In the genomic region with DNA sequence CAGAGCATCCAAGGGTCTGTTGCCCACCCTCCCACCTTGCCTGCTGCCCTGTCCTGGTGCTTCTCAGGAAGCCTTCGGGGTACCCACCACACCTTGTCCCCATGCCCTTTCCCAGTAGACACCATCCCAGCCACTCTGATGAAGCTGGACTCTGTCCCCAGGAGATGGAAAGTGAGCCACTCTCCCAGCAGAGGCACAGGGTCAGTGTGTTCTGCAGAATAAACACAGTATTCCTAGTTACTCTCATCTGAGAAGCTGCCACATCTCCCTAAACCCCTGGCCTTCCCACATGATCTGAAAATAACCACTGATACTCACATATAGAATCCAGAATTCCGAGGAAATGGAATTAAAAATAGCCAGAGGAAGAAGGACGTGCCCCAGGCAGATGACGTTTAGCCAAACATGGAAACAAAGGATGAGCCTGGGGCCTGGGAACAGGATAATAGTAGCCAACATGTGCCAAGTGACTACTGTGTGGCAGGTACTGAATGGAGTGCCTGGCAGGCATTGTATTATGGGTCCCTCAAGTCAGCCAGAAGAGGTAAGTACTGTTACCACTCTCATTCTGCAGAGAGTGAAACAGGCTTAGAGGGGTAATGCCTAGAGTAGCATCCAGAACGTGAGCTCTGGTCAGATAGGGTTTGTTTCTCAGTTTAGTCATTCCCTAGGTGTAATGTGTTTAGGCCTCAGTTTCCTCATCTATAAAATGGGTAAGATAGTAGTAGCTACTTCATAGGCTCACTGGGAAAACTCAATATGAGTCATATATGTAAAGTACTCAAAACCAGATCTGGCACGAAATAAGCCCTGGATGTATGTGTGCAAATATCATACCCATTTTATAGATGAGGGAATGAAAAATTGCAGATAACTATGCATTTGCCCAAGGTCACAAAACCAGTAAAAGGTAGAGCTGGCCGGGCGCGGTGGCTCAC, we compare ENCODE assay signal across 1 cellular context.
TF ChIP-seq lines count a peak whose summit lies in the region.

No MANE protein-coding gene starts in this region.

TF ChIP-seq in GM23338, 12 proteins besides CTCF, POLR2A, EP300 and RAD21 (continued from another document):
- TF ChIP-seq, protein P1, sequence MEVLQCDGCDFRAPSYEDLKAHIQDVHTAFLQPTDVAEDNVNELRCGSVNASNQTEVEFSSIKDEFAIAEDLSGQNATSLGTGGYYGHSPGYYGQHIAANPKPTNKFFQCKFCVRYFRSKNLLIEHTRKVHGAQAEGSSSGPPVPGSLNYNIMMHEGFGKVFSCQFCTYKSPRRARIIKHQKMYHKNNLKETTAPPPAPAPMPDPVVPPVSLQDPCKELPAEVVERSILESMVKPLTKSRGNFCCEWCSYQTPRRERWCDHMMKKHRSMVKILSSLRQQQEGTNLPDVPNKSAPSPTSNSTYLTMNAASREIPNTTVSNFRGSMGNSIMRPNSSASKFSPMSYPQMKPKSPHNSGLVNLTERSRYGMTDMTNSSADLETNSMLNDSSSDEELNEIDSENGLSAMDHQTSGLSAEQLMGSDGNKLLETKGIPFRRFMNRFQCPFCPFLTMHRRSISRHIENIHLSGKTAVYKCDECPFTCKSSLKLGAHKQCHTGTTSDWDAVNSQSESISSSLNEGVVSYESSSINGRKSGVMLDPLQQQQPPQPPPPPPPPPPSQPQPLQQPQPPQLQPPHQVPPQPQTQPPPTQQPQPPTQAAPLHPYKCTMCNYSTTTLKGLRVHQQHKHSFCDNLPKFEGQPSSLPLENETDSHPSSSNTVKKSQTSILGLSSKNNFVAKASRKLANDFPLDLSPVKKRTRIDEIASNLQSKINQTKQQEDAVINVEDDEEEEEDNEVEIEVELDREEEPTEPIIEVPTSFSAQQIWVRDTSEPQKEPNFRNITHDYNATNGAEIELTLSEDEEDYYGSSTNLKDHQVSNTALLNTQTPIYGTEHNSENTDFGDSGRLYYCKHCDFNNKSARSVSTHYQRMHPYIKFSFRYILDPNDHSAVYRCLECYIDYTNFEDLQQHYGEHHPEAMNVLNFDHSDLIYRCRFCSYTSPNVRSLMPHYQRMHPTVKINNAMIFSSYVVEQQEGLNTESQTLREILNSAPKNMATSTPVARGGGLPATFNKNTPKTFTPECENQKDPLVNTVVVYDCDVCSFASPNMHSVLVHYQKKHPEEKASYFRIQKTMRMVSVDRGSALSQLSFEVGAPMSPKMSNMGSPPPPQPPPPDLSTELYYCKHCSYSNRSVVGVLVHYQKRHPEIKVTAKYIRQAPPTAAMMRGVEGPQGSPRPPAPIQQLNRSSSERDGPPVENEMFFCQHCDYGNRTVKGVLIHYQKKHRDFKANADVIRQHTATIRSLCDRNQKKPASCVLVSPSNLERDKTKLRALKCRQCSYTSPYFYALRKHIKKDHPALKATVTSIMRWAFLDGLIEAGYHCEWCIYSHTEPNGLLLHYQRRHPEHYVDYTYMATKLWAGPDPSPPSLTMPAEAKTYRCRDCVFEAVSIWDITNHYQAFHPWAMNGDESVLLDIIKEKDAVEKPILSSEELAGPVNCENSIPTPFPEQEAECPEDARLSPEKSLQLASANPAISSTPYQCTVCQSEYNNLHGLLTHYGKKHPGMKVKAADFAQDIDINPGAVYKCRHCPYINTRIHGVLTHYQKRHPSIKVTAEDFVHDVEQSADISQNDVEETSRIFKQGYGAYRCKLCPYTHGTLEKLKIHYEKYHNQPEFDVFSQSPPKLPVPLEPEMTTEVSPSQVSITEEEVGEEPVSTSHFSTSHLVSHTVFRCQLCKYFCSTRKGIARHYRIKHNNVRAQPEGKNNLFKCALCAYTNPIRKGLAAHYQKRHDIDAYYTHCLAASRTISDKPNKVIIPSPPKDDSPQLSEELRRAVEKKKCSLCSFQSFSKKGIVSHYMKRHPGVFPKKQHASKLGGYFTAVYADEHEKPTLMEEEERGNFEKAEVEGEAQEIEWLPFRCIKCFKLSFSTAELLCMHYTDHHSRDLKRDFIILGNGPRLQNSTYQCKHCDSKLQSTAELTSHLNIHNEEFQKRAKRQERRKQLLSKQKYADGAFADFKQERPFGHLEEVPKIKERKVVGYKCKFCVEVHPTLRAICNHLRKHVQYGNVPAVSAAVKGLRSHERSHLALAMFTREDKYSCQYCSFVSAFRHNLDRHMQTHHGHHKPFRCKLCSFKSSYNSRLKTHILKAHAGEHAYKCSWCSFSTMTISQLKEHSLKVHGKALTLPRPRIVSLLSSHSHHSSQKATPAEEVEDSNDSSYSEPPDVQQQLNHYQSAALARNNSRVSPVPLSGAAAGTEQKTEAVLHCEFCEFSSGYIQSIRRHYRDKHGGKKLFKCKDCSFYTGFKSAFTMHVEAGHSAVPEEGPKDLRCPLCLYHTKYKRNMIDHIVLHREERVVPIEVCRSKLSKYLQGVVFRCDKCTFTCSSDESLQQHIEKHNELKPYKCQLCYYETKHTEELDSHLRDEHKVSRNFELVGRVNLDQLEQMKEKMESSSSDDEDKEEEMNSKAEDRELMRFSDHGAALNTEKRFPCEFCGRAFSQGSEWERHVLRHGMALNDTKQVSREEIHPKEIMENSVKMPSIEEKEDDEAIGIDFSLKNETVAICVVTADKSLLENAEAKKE (CRISPR knock-in tag; IDR thresholded peaks at IDR 0.05), result no peak
- TF ChIP-seq STAT1 (IDR thresholded peaks at IDR 0.05; ENCODE audit: unreplicated experiment) (no peak), ZNF331 (CRISPR knock-in tag; IDR thresholded peaks at IDR 0.05; ENCODE audit: low read depth) (no peak)
- TF ChIP-seq, protein P2, sequence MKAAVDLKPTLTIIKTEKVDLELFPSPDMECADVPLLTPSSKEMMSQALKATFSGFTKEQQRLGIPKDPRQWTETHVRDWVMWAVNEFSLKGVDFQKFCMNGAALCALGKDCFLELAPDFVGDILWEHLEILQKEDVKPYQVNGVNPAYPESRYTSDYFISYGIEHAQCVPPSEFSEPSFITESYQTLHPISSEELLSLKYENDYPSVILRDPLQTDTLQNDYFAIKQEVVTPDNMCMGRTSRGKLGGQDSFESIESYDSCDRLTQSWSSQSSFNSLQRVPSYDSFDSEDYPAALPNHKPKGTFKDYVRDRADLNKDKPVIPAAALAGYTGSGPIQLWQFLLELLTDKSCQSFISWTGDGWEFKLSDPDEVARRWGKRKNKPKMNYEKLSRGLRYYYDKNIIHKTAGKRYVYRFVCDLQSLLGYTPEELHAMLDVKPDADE (IDR thresholded peaks at IDR 0.05), result no peak
